Comparison of ENCODE assay signal across 8 cellular contexts in the genomic region with DNA sequence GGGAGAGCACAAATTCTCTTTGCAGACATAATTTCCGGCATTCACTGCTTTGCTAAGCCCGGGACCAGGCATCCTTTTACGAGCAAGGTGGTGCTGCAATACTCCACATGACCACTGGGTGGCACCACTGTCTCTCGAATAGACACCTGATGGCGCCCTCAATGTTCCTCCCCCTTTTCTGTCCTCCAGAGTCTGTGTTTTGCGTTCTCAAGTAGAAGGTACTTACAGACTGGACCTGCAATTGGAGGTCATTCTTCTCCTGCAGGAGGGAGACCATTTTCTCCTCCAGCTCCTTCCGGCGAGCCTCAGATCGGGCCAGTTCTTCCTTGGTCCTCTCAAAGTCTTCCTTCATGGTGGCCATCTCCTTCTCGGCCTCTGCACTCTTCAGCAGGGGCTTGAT. TPM values are rescaled to one million over a fixed set of nuclear protein-coding genes. Genes with fewer than 3 reads are reported as not detected.
DNase-seq lines count a peak whose midpoint lies in the region; ATAC-seq and TF ChIP-seq lines count a peak whose summit lies in the region.

No MANE protein-coding gene starts in this region.

- intact Hi-C loops in stomach (cut with DNase I; ENCODE audit: low total_unique reads) = loop anchor here (10.0 kb wide), 1 partner anchor 287 kb away; no protein-coding TSS in a partner anchor

- H3K9me3 Mint-ChIP-seq in neural progenitor cell = no peaks in the 10 kb centered on the region

- H3K36me3 ChIP-seq in neural progenitor cell = no peaks in the 10 kb centered on the region
- H3K36me3 ChIP-seq in stomach = no peaks in the 10 kb centered on the region

- TF ChIP-seq EP300 in stomach (IDR thresholded peaks at IDR 0.05) = no peak

- H3K27me3 Mint-ChIP-seq in neural progenitor cell (ENCODE audit: insufficient read depth, low read depth) = peaks cover 9% of the 10 kb centered on the region

- no peaks in the 10 kb centered on the region for H3F3A ChIP-seq in neural progenitor cell (ENCODE audit: low read depth)

- no peak overlapping the region for H3K4me2 ChIP-seq in neural progenitor cell

- no peaks in the 10 kb centered on the region for H3K4me1 ChIP-seq in neural progenitor cell
- H3K4me1 ChIP-seq in stomach = no peaks in the 10 kb centered on the region

- H4K20me1 ChIP-seq in neural progenitor cell (ENCODE audit: low read depth) = no peaks in the 10 kb centered on the region

- no peak overlapping the region for H3K4me3 Mint-ChIP-seq in neural progenitor cell

- H3K4me3 ChIP-seq in fibroblast of mammary gland (ENCODE audit: control insufficient read depth, low read depth, low read length) (no peak overlapping the region), neural progenitor cell (no peak overlapping the region), stomach (no peak overlapping the region)

- no peak overlapping the region for H3K27ac ChIP-seq in neural progenitor cell
- no peak overlapping the region for H3K27ac ChIP-seq in stomach

- peak overlapping the region; percentile 55 for H2AFZ ChIP-seq in neural progenitor cell (replicated peaks)

- H3K9ac ChIP-seq in neural progenitor cell = no peak overlapping the region

- no peak overlapping the region for H3K27ac Mint-ChIP-seq in neural progenitor cell

- H3K79me2 ChIP-seq in neural progenitor cell (ENCODE audit: low read depth) = no peaks in the 10 kb centered on the region

- H3K27me3 ChIP-seq in neural progenitor cell (no peaks in the 10 kb centered on the region), stomach (no peaks in the 10 kb centered on the region)

- DNase-seq in GDM1 (lab: John Stamatoyannopoulos, UW) = peak; percentile 58
- peak; percentile 77 for DNase-seq in OCI-M1 (lab: John Stamatoyannopoulos, UW)
- DNase-seq in activated T-cell treated with anti-CD3 and anti-CD28 coated beads, Interleukin-2, amount 50 U/mL, for 1 hour = peak; percentile 61
- peak; percentile 82 for DNase-seq in fibroblast of mammary gland (ENCODE audit: low read depth)
- DNase-seq in neural progenitor cell (ENCODE audit: low spot score) = peak; percentile 91
- DNase-seq in stomach = peak; percentile 75

- H3K4me1 Mint-ChIP-seq in neural progenitor cell = no peaks in the 10 kb centered on the region

- ATAC-seq in HG03378 (IDR thresholded peaks at IDR 0.05; ENCODE audit: unreplicated experiment) = peak; percentile 64
- no peak for ATAC-seq in GM19324 (IDR thresholded peaks at IDR 0.05; ENCODE audit: low FRiP score, unreplicated experiment)

- TF ChIP-seq POLR2A in stomach (IDR thresholded peaks at IDR 0.05) = no peak

- TF ChIP-seq CTCF in fibroblast of mammary gland (conservative IDR thresholded peaks at IDR 0.05; ENCODE audit: control insufficient read depth, insufficient read depth, low read depth, low read length) = peak; percentile 94
- TF ChIP-seq CTCF in neural progenitor cell (IDR thresholded peaks at IDR 0.05) = peak; percentile 98
- TF ChIP-seq CTCF in stomach (IDR thresholded peaks at IDR 0.05) = peak in 5 of 7 experiments; percentile 73 to 92 (median 90)

- whole genome bisulfite sequencing in stomach, 5 donors = 37 to 43% (median 41%) methylated on average over 10 of the region's 10 CpGs

- no peaks in the 10 kb centered on the region for H3K9me3 ChIP-seq in neural progenitor cell (ENCODE audit: low read depth)
- H3K9me3 ChIP-seq in stomach = no peaks in the 10 kb centered on the region

- H3K36me3 Mint-ChIP-seq in neural progenitor cell = no peaks in the 10 kb centered on the region

RNA-seq across cellular contexts. Expression of a gene that starts 45.2 kb away (rescaled TPM):
- not detected in 2 replicates for total RNA-seq in neural progenitor cell (ENCODE audit: low replicate concordance)
- total RNA-seq in stomach = 1 to 10 TPM; 1.2 to 5.4 (median 2.6) TPM
- 1 to 10 TPM in 2 of 3 donors, under 1 TPM in 1; 0.68 to 2.6 (median 1.7) TPM for polyA plus RNA-seq in stomach
